1 cellular context compared by ENCODE assay signal in the genomic region with DNA sequence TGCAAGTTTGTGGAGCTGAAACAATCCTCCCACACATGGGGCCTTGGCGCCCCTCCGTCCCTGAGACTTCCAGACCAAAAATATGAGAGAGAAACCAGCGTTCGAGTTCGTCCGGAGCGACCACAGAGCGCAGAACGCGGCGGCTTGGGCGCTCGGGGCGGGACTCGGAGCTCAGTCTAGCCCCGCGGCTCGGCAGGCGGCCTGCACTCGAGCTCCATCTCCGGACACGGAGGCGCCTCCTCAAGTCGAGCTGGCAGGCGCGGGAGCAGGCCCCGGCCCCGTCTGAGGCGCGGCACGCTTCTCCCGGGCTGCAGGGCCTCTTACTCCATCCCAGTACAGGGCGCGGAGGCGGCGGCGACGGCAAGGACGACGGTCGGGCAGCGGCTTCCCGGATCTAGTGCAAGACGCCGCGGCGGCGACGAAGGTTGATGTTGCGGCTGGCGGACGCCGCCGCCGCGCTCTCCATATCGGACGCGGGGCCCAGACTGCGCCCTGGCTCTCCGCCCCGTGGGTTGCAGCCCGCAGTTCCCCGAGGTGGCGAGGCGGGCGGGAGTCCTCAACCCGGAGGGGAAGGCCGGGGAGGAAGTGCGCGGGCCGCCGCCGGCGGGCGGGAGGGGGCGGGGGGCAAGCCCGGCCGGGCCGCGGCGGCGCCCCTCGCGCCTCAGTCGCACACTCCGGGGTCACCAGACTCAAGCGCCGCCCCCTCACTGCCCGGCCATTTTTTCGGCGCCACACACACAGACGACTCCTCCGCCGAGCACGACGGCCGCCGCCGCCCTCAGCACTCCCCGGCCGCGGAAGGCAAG.
A peak's percentile ranks its signal among the peaks of the same experiment; 100 is the strongest.
TF ChIP-seq lines count a peak whose summit lies in the region.

No MANE protein-coding gene starts in this region.

TF ChIP-seq in K562, 482 proteins besides CTCF, POLR2A, EP300 and RAD21 (continued from another document and continues in another):
- peak; percentile 26 to 40 for TF ChIP-seq E2F6 (IDR thresholded peaks at IDR 0.05; ENCODE audit: borderline replicate concordance in 1 of 2, extremely low read depth in 1 of 2, insufficient read depth in 1 of 2, insufficient read length in 1 of 2, low read depth in 1 of 2, low read length in 1 of 2, poor library complexity in 1 of 2, severe bottlenecking in 1 of 2)
- TF ChIP-seq FIP1L1 (IDR thresholded peaks at IDR 0.05; ENCODE audit: low read depth, low read length, poor library complexity, severe bottlenecking), result no peak
- no peak for TF ChIP-seq CCAR2 (IDR thresholded peaks at IDR 0.05; ENCODE audit: low read depth, low read length)
- no peak for TF ChIP-seq CHCHD3 (CRISPR knock-in tag; IDR thresholded peaks at IDR 0.05)
- TF ChIP-seq, protein P1, sequence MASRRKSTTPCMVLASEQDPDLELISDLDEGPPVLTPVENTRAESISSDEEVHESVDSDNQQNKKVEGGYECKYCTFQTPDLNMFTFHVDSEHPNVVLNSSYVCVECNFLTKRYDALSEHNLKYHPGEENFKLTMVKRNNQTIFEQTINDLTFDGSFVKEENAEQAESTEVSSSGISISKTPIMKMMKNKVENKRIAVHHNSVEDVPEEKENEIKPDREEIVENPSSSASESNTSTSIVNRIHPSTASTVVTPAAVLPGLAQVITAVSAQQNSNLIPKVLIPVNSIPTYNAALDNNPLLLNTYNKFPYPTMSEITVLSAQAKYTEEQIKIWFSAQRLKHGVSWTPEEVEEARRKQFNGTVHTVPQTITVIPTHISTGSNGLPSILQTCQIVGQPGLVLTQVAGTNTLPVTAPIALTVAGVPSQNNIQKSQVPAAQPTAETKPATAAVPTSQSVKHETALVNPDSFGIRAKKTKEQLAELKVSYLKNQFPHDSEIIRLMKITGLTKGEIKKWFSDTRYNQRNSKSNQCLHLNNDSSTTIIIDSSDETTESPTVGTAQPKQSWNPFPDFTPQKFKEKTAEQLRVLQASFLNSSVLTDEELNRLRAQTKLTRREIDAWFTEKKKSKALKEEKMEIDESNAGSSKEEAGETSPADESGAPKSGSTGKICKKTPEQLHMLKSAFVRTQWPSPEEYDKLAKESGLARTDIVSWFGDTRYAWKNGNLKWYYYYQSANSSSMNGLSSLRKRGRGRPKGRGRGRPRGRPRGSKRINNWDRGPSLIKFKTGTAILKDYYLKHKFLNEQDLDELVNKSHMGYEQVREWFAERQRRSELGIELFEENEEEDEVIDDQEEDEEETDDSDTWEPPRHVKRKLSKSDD (conservative IDR thresholded peaks at IDR 0.05; ENCODE audit: low read length), result no peak
- TF ChIP-seq MIER1 (IDR thresholded peaks at IDR 0.05; ENCODE audit: low read depth), result no peak
- TF ChIP-seq HDAC1 (IDR thresholded peaks at IDR 0.05), result no peak; a peak in 1 of 4 replicates
- TF ChIP-seq ZNF23 (CRISPR knock-in tag; IDR thresholded peaks at IDR 0.05), result no peak
- TF ChIP-seq PRMT5 (CRISPR knock-in tag; IDR thresholded peaks at IDR 0.05), result no peak
- TF ChIP-seq, protein P2, sequence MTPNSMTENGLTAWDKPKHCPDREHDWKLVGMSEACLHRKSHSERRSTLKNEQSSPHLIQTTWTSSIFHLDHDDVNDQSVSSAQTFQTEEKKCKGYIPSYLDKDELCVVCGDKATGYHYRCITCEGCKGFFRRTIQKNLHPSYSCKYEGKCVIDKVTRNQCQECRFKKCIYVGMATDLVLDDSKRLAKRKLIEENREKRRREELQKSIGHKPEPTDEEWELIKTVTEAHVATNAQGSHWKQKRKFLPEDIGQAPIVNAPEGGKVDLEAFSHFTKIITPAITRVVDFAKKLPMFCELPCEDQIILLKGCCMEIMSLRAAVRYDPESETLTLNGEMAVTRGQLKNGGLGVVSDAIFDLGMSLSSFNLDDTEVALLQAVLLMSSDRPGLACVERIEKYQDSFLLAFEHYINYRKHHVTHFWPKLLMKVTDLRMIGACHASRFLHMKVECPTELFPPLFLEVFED (CRISPR knock-in tag; conservative IDR thresholded peaks at IDR 0.05), result no peak
- TF ChIP-seq, protein P3, sequence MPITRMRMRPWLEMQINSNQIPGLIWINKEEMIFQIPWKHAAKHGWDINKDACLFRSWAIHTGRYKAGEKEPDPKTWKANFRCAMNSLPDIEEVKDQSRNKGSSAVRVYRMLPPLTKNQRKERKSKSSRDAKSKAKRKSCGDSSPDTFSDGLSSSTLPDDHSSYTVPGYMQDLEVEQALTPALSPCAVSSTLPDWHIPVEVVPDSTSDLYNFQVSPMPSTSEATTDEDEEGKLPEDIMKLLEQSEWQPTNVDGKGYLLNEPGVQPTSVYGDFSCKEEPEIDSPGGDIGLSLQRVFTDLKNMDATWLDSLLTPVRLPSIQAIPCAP (CRISPR knock-in tag; IDR thresholded peaks at IDR 0.05; ENCODE audit: borderline replicate concordance), result no peak
- TF ChIP-seq PML (IDR thresholded peaks at IDR 0.05; ENCODE audit: low read length), result no peak
- TF ChIP-seq DACH1 (IDR thresholded peaks at IDR 0.05; ENCODE audit: partially characterized antibody), result no peak
- TF ChIP-seq, protein P4, sequence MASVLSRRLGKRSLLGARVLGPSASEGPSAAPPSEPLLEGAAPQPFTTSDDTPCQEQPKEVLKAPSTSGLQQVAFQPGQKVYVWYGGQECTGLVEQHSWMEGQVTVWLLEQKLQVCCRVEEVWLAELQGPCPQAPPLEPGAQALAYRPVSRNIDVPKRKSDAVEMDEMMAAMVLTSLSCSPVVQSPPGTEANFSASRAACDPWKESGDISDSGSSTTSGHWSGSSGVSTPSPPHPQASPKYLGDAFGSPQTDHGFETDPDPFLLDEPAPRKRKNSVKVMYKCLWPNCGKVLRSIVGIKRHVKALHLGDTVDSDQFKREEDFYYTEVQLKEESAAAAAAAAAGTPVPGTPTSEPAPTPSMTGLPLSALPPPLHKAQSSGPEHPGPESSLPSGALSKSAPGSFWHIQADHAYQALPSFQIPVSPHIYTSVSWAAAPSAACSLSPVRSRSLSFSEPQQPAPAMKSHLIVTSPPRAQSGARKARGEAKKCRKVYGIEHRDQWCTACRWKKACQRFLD (CRISPR knock-in tag; IDR thresholded peaks at IDR 0.05), result no peak
- TF ChIP-seq TFAP4 (CRISPR knock-in tag; IDR thresholded peaks at IDR 0.05; ENCODE audit: borderline replicate concordance), result no peak
- TF ChIP-seq ZNF311 (CRISPR knock-in tag; IDR thresholded peaks at IDR 0.05), result no peak
- TF ChIP-seq, protein P5, sequence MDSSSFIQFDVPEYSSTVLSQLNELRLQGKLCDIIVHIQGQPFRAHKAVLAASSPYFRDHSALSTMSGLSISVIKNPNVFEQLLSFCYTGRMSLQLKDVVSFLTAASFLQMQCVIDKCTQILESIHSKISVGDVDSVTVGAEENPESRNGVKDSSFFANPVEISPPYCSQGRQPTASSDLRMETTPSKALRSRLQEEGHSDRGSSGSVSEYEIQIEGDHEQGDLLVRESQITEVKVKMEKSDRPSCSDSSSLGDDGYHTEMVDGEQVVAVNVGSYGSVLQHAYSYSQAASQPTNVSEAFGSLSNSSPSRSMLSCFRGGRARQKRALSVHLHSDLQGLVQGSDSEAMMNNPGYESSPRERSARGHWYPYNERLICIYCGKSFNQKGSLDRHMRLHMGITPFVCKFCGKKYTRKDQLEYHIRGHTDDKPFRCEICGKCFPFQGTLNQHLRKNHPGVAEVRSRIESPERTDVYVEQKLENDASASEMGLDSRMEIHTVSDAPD (CRISPR knock-in tag; IDR thresholded peaks at IDR 0.05), result no peak
- no peak; the same call in 1 of the 2 replicates for TF ChIP-seq NR2C2 (CRISPR knock-in tag; IDR thresholded peaks at IDR 0.05)
- no peak for TF ChIP-seq NR2C2 (tag; IDR thresholded peaks at IDR 0.05)
- no peak for TF ChIP-seq ZC3H11A (IDR thresholded peaks at IDR 0.05; ENCODE audit: low read depth, low read length)
- TF ChIP-seq IRF9 (tag; IDR thresholded peaks at IDR 0.05), result no peak
- TF ChIP-seq TEAD1 (CRISPR knock-in tag; IDR thresholded peaks at IDR 0.05), result no peak
- TF ChIP-seq ZNF740 (CRISPR knock-in tag; IDR thresholded peaks at IDR 0.05), result 0 out of 2 replicates have a peak, but pooled peaks have one; percentile 36
- TF ChIP-seq ZNF740 (tag; IDR thresholded peaks at IDR 0.05), result no peak
- TF ChIP-seq USF2 (CRISPR knock-in tag; IDR thresholded peaks at IDR 0.05), result no peak
- no peak for TF ChIP-seq ZNF695 (CRISPR knock-in tag; IDR thresholded peaks at IDR 0.05)
- no peak for TF ChIP-seq DNMT1 (IDR thresholded peaks at IDR 0.05)
- 0 out of 2 replicates have a peak, but pooled peaks have one; percentile 7 for TF ChIP-seq STAG1 (CRISPR knock-in tag; IDR thresholded peaks at IDR 0.05; ENCODE audit: borderline replicate concordance)
- TF ChIP-seq, protein P6, sequence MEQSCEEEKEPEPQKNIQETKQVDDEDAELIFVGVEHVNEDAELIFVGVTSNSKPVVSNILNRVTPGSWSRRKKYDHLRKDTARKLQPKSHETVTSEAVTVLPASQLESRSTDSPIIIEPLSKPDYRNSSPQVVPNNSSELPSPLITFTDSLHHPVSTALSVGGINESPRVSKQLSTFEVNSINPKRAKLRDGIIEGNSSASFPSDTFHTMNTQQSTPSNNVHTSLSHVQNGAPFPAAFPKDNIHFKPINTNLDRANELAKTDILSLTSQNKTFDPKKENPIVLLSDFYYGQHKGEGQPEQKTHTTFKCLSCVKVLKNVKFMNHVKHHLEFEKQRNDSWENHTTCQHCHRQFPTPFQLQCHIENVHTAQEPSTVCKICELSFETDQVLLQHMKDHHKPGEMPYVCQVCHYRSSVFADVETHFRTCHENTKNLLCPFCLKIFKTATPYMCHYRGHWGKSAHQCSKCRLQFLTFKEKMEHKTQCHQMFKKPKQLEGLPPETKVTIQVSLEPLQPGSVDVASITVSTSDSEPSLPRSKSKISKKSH (CRISPR knock-in tag; IDR thresholded peaks at IDR 0.05), result no peak
- TF ChIP-seq NUFIP1 (IDR thresholded peaks at IDR 0.05; ENCODE audit: partially characterized antibody), result no peak
- TF ChIP-seq ZNF431 (CRISPR knock-in tag; IDR thresholded peaks at IDR 0.05), result 0 out of 2 replicates have a peak, but pooled peaks have one; percentile 14
- TF ChIP-seq PHB (CRISPR knock-in tag; IDR thresholded peaks at IDR 0.05), result no peak
- TF ChIP-seq GABPB1 (CRISPR knock-in tag; IDR thresholded peaks at IDR 0.05), result no peak
- TF ChIP-seq CXXC5 (CRISPR knock-in tag; IDR thresholded peaks at IDR 0.05), result peak; percentile 58; the same call in 1 of the 2 replicates
- no peak for TF ChIP-seq TARDBP (IDR thresholded peaks at IDR 0.05)
- peak; percentile 87 for TF ChIP-seq ZFX (CRISPR knock-in tag; IDR thresholded peaks at IDR 0.05)
- TF ChIP-seq TEAD4 (IDR thresholded peaks at IDR 0.05; ENCODE audit: low read length), result no peak
- TF ChIP-seq TEAD4 (CRISPR knock-in tag; IDR thresholded peaks at IDR 0.05; ENCODE audit: borderline replicate concordance), result no peak
- TF ChIP-seq KLF13 (tag; IDR thresholded peaks at IDR 0.05; ENCODE audit: borderline replicate concordance, low read depth), result no peak
- no peak for TF ChIP-seq U2AF2 (optimal IDR thresholded peaks at IDR 0.05; ENCODE audit: low read depth, low read length)
- no peak for TF ChIP-seq ZEB2 (IDR thresholded peaks at IDR 0.05)
- TF ChIP-seq ARID1B (IDR thresholded peaks at IDR 0.05), result no peak
- TF ChIP-seq HDAC3 (IDR thresholded peaks at IDR 0.05; ENCODE audit: borderline replicate concordance, partially characterized antibody), result no peak
- TF ChIP-seq, protein P7, sequence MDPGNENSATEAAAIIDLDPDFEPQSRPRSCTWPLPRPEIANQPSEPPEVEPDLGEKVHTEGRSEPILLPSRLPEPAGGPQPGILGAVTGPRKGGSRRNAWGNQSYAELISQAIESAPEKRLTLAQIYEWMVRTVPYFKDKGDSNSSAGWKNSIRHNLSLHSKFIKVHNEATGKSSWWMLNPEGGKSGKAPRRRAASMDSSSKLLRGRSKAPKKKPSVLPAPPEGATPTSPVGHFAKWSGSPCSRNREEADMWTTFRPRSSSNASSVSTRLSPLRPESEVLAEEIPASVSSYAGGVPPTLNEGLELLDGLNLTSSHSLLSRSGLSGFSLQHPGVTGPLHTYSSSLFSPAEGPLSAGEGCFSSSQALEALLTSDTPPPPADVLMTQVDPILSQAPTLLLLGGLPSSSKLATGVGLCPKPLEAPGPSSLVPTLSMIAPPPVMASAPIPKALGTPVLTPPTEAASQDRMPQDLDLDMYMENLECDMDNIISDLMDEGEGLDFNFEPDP (CRISPR knock-in tag; IDR thresholded peaks at IDR 0.05), result no peak
- no peak for TF ChIP-seq ZNF253 (CRISPR knock-in tag; conservative IDR thresholded peaks at IDR 0.05)
- TF ChIP-seq SP1 (CRISPR knock-in tag; IDR thresholded peaks at IDR 0.05), result no peak
- no peak for TF ChIP-seq PPARD (CRISPR knock-in tag; IDR thresholded peaks at IDR 0.05)
- TF ChIP-seq PCBP1 (IDR thresholded peaks at IDR 0.05; ENCODE audit: low read depth, low read length, poor library complexity, severe bottlenecking), result peak; percentile 29
